ENCODE assay signal across 1 cellular context in genomic region chr17:47240375-47240764, GRCh38.
TF ChIP-seq lines count a peak whose summit lies in the region.

No MANE protein-coding gene starts in this region.

TF ChIP-seq in K562, 482 proteins besides CTCF, POLR2A, EP300 and RAD21:
- TF ChIP-seq SMAD4 (CRISPR knock-in tag; conservative IDR thresholded peaks at IDR 0.05) (no peak), HMG20A (CRISPR knock-in tag; conservative IDR thresholded peaks at IDR 0.05) (no peak), SRSF9 (IDR thresholded peaks at IDR 0.05; ENCODE audit: borderline replicate concordance, low read depth, low read length) (no peak), NCOA4 (IDR thresholded peaks at IDR 0.05; ENCODE audit: partially characterized antibody) (no peak), GTF2A2 (tag; IDR thresholded peaks at IDR 0.05) (no peak), ZNF212 (CRISPR knock-in tag; IDR thresholded peaks at IDR 0.05) (no peak), ZNF592 (IDR thresholded peaks at IDR 0.05) (0 out of 2 replicates have a peak, but pooled peaks have one; percentile 20), KLF6 (CRISPR knock-in tag; IDR thresholded peaks at IDR 0.05; ENCODE audit: borderline replicate concordance) (no peak), ZNF589 (CRISPR knock-in tag; IDR thresholded peaks at IDR 0.05; ENCODE audit: low read depth) (peak; percentile 84), ZBTB11 (CRISPR knock-in tag; IDR thresholded peaks at IDR 0.05) (0 out of 6 replicates have a peak, but pooled peaks of 1 of the 3 experiments have one; percentile 58), ZNF316 (IDR thresholded peaks at IDR 0.05) (no peak), ZNF184 (CRISPR knock-in tag; IDR thresholded peaks at IDR 0.05) (no peak), CBFA2T3 (IDR thresholded peaks at IDR 0.05) (no peak), PHF20 (IDR thresholded peaks at IDR 0.05; ENCODE audit: partially characterized antibody) (no peak), ZNF583 (CRISPR knock-in tag; IDR thresholded peaks at IDR 0.05) (no peak), DPF2 (IDR thresholded peaks at IDR 0.05) (no peak), EHMT2 (IDR thresholded peaks at IDR 0.05) (no peak), RBM25 (IDR thresholded peaks at IDR 0.05; ENCODE audit: low read depth, low read length, severe bottlenecking) (no peak), ETV1 (tag; conservative IDR thresholded peaks at IDR 0.05; ENCODE audit: low read depth) (no peak), MBD2 (IDR thresholded peaks at IDR 0.05; ENCODE audit: borderline replicate concordance, low read depth) (no peak), ZNF644 (tag; IDR thresholded peaks at IDR 0.05; ENCODE audit: low read depth) (0 out of 2 replicates have a peak, but pooled peaks have one; percentile 36), CC2D1A (IDR thresholded peaks at IDR 0.05) (no peak), RUNX1 (IDR thresholded peaks at IDR 0.05; ENCODE audit: low read depth) (no peak), GABPA (tag; conservative IDR thresholded peaks at IDR 0.05; ENCODE audit: low read depth) (peak; percentile 37), E2F1 (CRISPR knock-in tag; IDR thresholded peaks at IDR 0.05) (no peak), NR2C2 (CRISPR knock-in tag; IDR thresholded peaks at IDR 0.05) (no peak), NR2C2 (tag; IDR thresholded peaks at IDR 0.05) (peak; percentile 20; the same call in 1 of the 2 replicates), ELF1 (tag; IDR thresholded peaks at IDR 0.05) (no peak), SNAPC5 (CRISPR knock-in tag; IDR thresholded peaks at IDR 0.05) (no peak), HCFC1 (IDR thresholded peaks at IDR 0.05; ENCODE audit: low read depth, low read length) (no peak), ZBTB2 (IDR thresholded peaks at IDR 0.05) (0 out of 2 replicates have a peak, but pooled peaks have one; percentile 4), ETV6 (IDR thresholded peaks at IDR 0.05; ENCODE audit: borderline replicate concordance in 1 of 2, low read depth in 2 of 2, low read length in 1 of 2) (no peak), ETV6 (CRISPR knock-in tag; IDR thresholded peaks at IDR 0.05; ENCODE audit: borderline replicate concordance) (no peak), ZNF408 (CRISPR knock-in tag; IDR thresholded peaks at IDR 0.05; ENCODE audit: low read depth) (no peak), SIN3A (IDR thresholded peaks at IDR 0.05; ENCODE audit: borderline replicate concordance in 2 of 2, control insufficient read depth in 1 of 2, low read depth in 2 of 2, low read length in 2 of 2) (no peak), PYGO2 (tag; IDR thresholded peaks at IDR 0.05) (no peak), ZBTB9 (CRISPR knock-in tag; IDR thresholded peaks at IDR 0.05) (no peak), THRAP3 (IDR thresholded peaks at IDR 0.05; ENCODE audit: borderline replicate concordance) (no peak), EGR1 (conservative IDR thresholded peaks at IDR 0.05) (no peak)
